In the genomic region with DNA sequence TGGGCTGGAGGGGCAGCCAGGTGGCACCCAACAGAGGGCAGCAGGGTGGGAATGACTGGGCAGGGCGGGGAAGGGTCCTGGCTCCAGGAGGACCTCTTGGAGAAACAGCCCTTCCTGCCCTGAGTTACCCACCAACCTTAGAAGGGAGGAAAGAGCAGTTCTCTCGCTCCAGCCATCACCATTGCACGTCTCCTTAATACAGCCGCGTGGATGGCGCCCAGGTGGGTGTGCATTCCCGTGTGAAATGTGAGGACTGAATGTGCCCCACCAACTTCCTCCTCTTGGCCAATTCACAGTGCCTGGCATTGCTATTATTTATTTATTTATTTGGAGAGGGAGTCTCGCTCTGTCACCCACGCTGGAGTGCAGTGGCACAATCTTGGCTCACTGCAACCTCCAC, we compare ENCODE assay signal across 30 cellular contexts.
"Had no signal": no experiment of that assay in that cellular context is flagged by ENCODE, and none has a peak within 500 bp of the region (broad histone marks: within the 10 kb centered on the region; RNA-seq: fewer than 3 reads in every experiment).

No MANE protein-coding gene starts in this region.

- H3K36me3 ChIP-seq: ascending aorta, cardiac muscle cell, WERI-Rb-1 had no signal

- DNase-seq: activated CD4-positive, alpha-beta memory T cell treated with anti-CD3 and anti-CD28 coated beads, Interleukin-2, amount 10 ng/mL, durations not matched to agents 7 days and 5 days; activated CD4-positive, alpha-beta T cell treated with anti-CD3 and anti-CD28 coated beads for 1 hour; activated CD4-positive, alpha-beta T cell treated with anti-CD3 and anti-CD28 coated beads for 36 hours; activated CD4-positive, alpha-beta T cell treated with anti-CD3 and anti-CD28 coated beads for 48 hours; activated CD4-positive, alpha-beta T cell treated with anti-CD3 and anti-CD28 coated beads, Interleukin-2, amount 10 ng/mL, durations not matched to agents 7 days and 5 days; activated CD4-positive, alpha-beta T cell treated with anti-CD3 and anti-CD28 coated beads, Interleukin-2, amount 50 U/mL, for 48 hours; activated CD4-positive, CD25-positive, alpha-beta regulatory T cell; activated CD8-positive, alpha-beta memory T cell treated with anti-CD3 and anti-CD28 coated beads for 24 hours; activated CD8-positive, alpha-beta memory T cell treated with anti-CD3 and anti-CD28 coated beads, Interleukin-2, amount 10 ng/mL, durations not matched to agents 7 days and 5 days; activated CD8-positive, alpha-beta memory T cell treated with anti-CD3 and anti-CD28 coated beads, Interleukin-2, amount 50 U/mL, for 48 hours; activated CD8-positive, alpha-beta T cell treated with anti-CD3 and anti-CD28 coated beads, Interleukin-2, amount 10 ng/mL, durations not matched to agents 7 days and 5 days; activated effector memory CD4-positive, alpha-beta T cell treated with Interleukin-2 at 50 U/mL for 16 hours; activated gamma-delta T cell; activated naive CD4-positive, alpha-beta T cell treated with anti-CD3 and anti-CD28 coated beads, Interleukin-2, amount 10 ng/mL, durations not matched to agents 7 days and 5 days; activated naive CD4-positive, alpha-beta T cell treated with Interleukin-2 at 50 U/mL for 16 hours; activated naive CD8-positive, alpha-beta T cell treated with anti-CD3 and anti-CD28 coated beads, Interleukin-2, amount 10 ng/mL, durations not matched to agents 7 days and 5 days; activated naive CD8-positive, alpha-beta T cell treated with anti-CD3 and anti-CD28 coated beads, Interleukin-2, amount 50 U/mL, for 24 hours; activated T-cell treated with anti-CD3 and anti-CD28 coated beads, Interleukin-2, amount 50 U/mL, for 24 hours; activated T-cell treated with anti-CD3 and anti-CD28 coated beads, Interleukin-2, amount 50 U/mL, for 48 hours; amygdala; anterior cingulate cortex; caudate nucleus; T-helper 1 cell; T-helper 2 cell; T-helper 9 cell; WERI-Rb-1 had no signal

- H3K9me3 ChIP-seq: ascending aorta had no signal

- H3K27ac ChIP-seq: ascending aorta, cardiac muscle cell, WERI-Rb-1 had no signal

- H3K4me3 ChIP-seq: ascending aorta, cardiac muscle cell had no signal

- ATAC-seq: activated CD4-positive, alpha-beta T cell treated with anti-CD3 and anti-CD28 coated beads for 36 hours; activated CD4-positive, CD25-positive, alpha-beta regulatory T cell treated with anti-CD3 and anti-CD28 coated beads, Interleukin-2, amount 50 U/mL, for 24 hours; activated CD8-positive, alpha-beta memory T cell treated with anti-CD3 and anti-CD28 coated beads, Interleukin-2, amount 10 ng/mL, durations not matched to agents 7 days and 5 days; activated CD8-positive, alpha-beta T cell treated with anti-CD3 and anti-CD28 coated beads, Interleukin-2, amount 10 ng/mL, durations not matched to agents 7 days and 5 days; activated naive CD8-positive, alpha-beta T cell treated with anti-CD3 and anti-CD28 coated beads, Interleukin-2, amount 50 U/mL, for 24 hours; WTC11 had no signal

- H3K27me3 ChIP-seq: ascending aorta, cardiac muscle cell had no signal

- H3K4me1 ChIP-seq: ascending aorta had no signal
